In the genomic region with DNA sequence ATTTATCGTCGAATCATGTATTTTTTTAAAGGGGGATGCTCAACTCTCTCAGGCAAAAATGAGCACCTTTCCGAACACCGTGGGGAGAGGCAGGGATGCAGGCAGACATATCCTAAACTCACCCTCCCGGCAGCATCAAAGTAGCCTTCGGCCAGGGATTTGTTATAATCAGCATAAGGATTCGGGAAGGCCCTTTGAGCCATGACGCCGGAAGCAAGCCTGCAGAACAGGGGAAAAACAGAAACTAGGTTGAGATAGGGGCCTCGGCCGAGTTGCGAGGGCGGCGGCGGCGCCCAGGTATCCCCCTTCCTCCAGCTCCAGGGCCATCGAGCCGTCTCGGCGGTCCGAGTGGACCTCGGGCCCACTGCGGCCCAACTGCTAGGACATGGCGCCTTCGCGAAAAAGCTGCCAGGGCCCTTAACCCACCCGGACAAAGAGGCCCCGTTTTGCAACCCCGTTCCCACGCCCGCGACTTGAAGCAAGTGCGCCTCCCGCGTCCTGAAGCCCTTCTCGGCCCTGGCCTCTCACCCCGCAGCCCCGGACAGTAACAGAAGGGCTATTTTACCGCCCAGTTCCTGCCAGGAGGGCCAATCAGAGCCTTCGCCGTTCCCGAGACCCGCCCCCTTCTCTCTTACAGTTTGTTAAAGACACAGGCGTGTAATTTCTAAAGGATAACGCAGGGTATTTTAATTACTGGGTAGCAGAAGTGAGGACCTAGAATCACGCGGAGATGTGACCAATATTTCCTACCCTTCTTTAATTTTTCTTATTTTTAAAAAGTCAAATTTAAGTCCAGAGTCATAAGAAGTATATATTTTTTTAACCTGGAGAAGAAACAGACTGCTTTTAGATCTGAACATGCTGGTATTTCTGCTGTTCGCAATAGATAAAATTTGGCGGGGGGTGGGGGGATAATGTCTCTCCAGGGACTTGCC, we compare ENCODE assay signal across 8 cellular contexts.
DNase-seq lines count a peak whose midpoint lies in the region; ATAC-seq and TF ChIP-seq lines count a peak whose summit lies in the region.

A gene with protein sequence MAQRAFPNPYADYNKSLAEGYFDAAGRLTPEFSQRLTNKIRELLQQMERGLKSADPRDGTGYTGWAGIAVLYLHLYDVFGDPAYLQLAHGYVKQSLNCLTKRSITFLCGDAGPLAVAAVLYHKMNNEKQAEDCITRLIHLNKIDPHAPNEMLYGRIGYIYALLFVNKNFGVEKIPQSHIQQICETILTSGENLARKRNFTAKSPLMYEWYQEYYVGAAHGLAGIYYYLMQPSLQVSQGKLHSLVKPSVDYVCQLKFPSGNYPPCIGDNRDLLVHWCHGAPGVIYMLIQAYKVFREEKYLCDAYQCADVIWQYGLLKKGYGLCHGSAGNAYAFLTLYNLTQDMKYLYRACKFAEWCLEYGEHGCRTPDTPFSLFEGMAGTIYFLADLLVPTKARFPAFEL (minus strand): TSS at position 566 of the 935 bp plus-strand sequence. CDS start 363 bp downstream, at position 203.

- peak within 1 kb of the TSS; percentile 85 for H3K27ac ChIP-seq in cingulate gyrus (ENCODE audit: low read depth, low read length)

- peak; percentile 90 for TF ChIP-seq POLR2A in GM19099 (IDR thresholded peaks at IDR 0.05; ENCODE audit: extremely low read depth, insufficient read length, low read depth)

- peak; percentile 100 for ATAC-seq in HG03432 (IDR thresholded peaks at IDR 0.05; ENCODE audit: unreplicated experiment)

- DNase-seq in AML-193 (lab: John Stamatoyannopoulos, UW) (peak; percentile 93 to 94), NCI-H510A treated with DMSO at 0.1 percent for 48 hours (lab: John Stamatoyannopoulos, UW) (peak; percentile 95), kidney glomerular epithelial cell (lab: John Stamatoyannopoulos, UW) (peak; percentile 86)
- peak; percentile 76 to 80 for DNase-seq in activated CD4-positive, alpha-beta T cell treated with anti-CD3 and anti-CD28 coated beads for 4 hours
- DNase-seq in stimulated activated CD4-positive, alpha-beta T cell treated with anti-CD3 and anti-CD28 coated beads, Interleukin-1b, Interleukin-23, amount 100 ng/mL, for 1 hour (ENCODE audit: low read depth in 2 of 2), result peak; percentile 46 to 55

Comparison
In these comparisons a context has a peak if more than half of its experiments do, and no peak if none do; other contexts are left out.
1. Peak in every context shown above with its lines: DNase-seq, ATAC-seq and H3K27ac ChIP-seq.